In the genomic region with DNA sequence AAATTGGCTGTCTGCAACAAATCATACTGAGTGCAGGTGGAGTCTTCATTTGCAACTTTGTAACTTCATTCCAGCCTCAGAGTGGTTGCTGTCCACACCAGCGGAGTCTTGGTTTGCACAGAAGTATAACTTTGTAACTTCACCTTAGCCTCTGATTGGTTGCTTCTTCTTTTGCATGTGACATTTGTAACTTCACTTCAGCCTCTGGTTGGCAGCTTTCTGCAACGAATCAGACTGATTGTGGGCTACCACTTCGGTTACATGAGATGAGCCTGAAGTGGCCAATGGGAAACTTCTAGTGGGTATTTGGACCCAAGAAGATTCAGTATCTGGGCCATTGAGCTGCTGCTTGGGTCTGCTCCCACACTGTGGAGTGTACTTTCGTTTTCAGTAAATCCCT, we compare ENCODE assay signal across 22 cellular contexts. TPM values are rescaled to one million over a fixed set of nuclear protein-coding genes. Genes with fewer than 3 reads are reported as not detected.
DNase-seq lines count a peak whose midpoint lies in the region; ATAC-seq, FAIRE-seq and TF ChIP-seq lines count a peak whose summit lies in the region.
"Had no signal": no experiment of that assay in that cellular context is flagged by ENCODE, and none has a peak within 500 bp of the region (broad histone marks: within the 10 kb centered on the region; RNA-seq: fewer than 3 reads in every experiment).

No MANE protein-coding gene starts in this region.

- CTCF ChIA-PET in HepG2 (lab: Yijun Ruan, JAX; ENCODE audit: low intra/inter-chr PET ratio, low total read pairs), result no interaction called here
- CTCF ChIA-PET in activated CD4-positive, alpha-beta T cell treated with anti-CD3 and anti-CD28 coated beads, Interleukin-2, amount 10 ng/mL, durations not matched to agents 7 days and 5 days (lab: Charles Lee), result no interaction called here
- CTCF ChIA-PET in OCI-LY7 (lab: Charles Lee; ENCODE audit: unreplicated experiment), result no interaction called here

- in situ Hi-C loops in HepG2 (cut with HindIII; ENCODE audit: extremely low pct_ligation_motif_present, low pct_unique_long_range_greater_than_20kb), result no loop called here

- DNase-seq in HepG2 (ENCODE audit: low spot score), result no peak
- no peak for DNase-seq in right lobe of liver
- DNase-seq in caudate nucleus (lab: John Stamatoyannopoulos, UW), result no peak
- no peak for DNase-seq in osteoblast (ENCODE audit: insufficient read length, low spot score, missing footprints)
- no peak for DNase-seq in HT-29 (ENCODE audit: low spot score)
- no peak for DNase-seq in activated CD4-positive, alpha-beta T cell treated with anti-CD3 and anti-CD28 coated beads, Interleukin-2, amount 10 ng/mL, durations not matched to agents 7 days and 5 days
- no peak for DNase-seq in stimulated activated naive CD4-positive, alpha-beta T cell treated with Interleukin-2 at 50 U/mL for 16 hours (lab: John Stamatoyannopoulos, UW)
- no peak for DNase-seq in OCI-LY7 (ENCODE audit: low spot score)
- DNase-seq: CD4-positive, alpha-beta T cell; DMS79 treated with DMSO at 0.1 percent for 48 hours; left lung; NCI-H1436 treated with DMSO at 0.1 percent for 48 hours; ovary; SHP77; stimulated activated CD4-positive, alpha-beta T cell treated with anti-CD3 and anti-CD28 coated beads, Interleukin-4, amount 100 ng/mL, for 4 hours; stimulated activated CD8-positive, alpha-beta memory T cell treated with anti-CD3 and anti-CD28 coated beads, Interleukin-4, amount 100 ng/mL, for 48 hours; T-helper 17 cell; transverse colon had no signal

- H3K4me2 ChIP-seq in HepG2 (ENCODE audit: low read depth, low read length) (peak overlapping the region; percentile 26; the same call in 1 of the 2 replicates), osteoblast (ENCODE audit: insufficient read depth, low read length) (peak overlapping the region; percentile 60), OCI-LY7 (ENCODE audit: low read length) (no peak overlapping the region)
- H3K4me2 ChIP-seq: smooth muscle cell had no signal

- WGBS in HepG2 (ENCODE audit: low lambda C conversion rate), result 4% methylated on average over 4 of the region's 4 CpGs
- 90% methylated on average over 4 of the region's 4 CpGs for WGBS in right lobe of liver (ENCODE audit: insufficient coverage, low coverage, low lambda C conversion rate, missing lambda C conversion rate)

- no peak overlapping the region for H3K27ac Mint-ChIP-seq in activated CD4-positive, alpha-beta T cell treated with anti-CD3 and anti-CD28 coated beads, Interleukin-2, amount 10 ng/mL, durations not matched to agents 7 days and 5 days
- H3K27ac Mint-ChIP-seq: activated T-helper 2 cell treated with anti-CD3 and anti-CD28 coated beads, Interferon-gamma antibody, Interleukin-2, Interleukin-4, amounts not matched to agents 10 μg/mL and 5 μg/mL and 100 μg/mL, durations not matched to agents 14 hours and 24 hours and 36 hours; CD4-positive, alpha-beta T cell; T-helper 17 cell had no signal

- no peak for TF ChIP-seq POLR2A in HepG2 (IDR thresholded peaks at IDR 0.05; ENCODE audit: insufficient read depth in 1 of 2, low read depth in 2 of 2, low read length in 2 of 2)
- TF ChIP-seq POLR2A in right lobe of liver (IDR thresholded peaks at IDR 0.05), result no peak

- H3K36me3 Mint-ChIP-seq in activated CD4-positive, alpha-beta T cell treated with anti-CD3 and anti-CD28 coated beads, Interleukin-2, amount 10 ng/mL, durations not matched to agents 7 days and 5 days (ENCODE audit: low read depth), result no peaks in the 10 kb centered on the region

- H3K9me3 ChIP-seq in HepG2 (ENCODE audit: low read length), result no peaks in the 10 kb centered on the region
- no peaks in the 10 kb centered on the region for H3K9me3 ChIP-seq in right lobe of liver
- H3K9me3 ChIP-seq in osteoblast (ENCODE audit: low read depth, low read length), result no peaks in the 10 kb centered on the region
- no peaks in the 10 kb centered on the region for H3K9me3 ChIP-seq in OCI-LY7 (ENCODE audit: low read length)
- H3K9me3 ChIP-seq: HAP-1, left lung, ovary, transverse colon had no signal

- ATAC-seq in HepG2, result no peak
- no peak for ATAC-seq in right lobe of liver
- ATAC-seq: left lung, T-helper 17 cell had no signal

- peaks cover 7% of the 10 kb centered on the region for H3K27me3 Mint-ChIP-seq in activated CD4-positive, alpha-beta T cell treated with anti-CD3 and anti-CD28 coated beads, Interleukin-2, amount 10 ng/mL, durations not matched to agents 7 days and 5 days

- no peak for FAIRE-seq in HepG2 (lab: Jason Lieb, UNC)
- FAIRE-seq: GM18507 had no signal

- H3K4me3 ChIP-seq in HepG2 (replicated peaks in 1 of 3; ENCODE audit: insufficient read depth in 1 of 3, low read depth in 2 of 3, low read length in 3 of 3) (no peak overlapping the region), right lobe of liver (no peak overlapping the region), osteoblast (ENCODE audit: insufficient read depth, low read length) (peak overlapping the region; percentile 36), OCI-LY7 (ENCODE audit: low read depth, low read length, poor library complexity, severe bottlenecking) (no peak overlapping the region)
- H3K4me3 ChIP-seq: HAP-1, left lung, ovary, smooth muscle cell, transverse colon had no signal

- POLR2A ChIA-PET in HepG2 (lab: Yijun Ruan, JAX), result no interaction called here
- POLR2A ChIA-PET in activated CD4-positive, alpha-beta T cell treated with anti-CD3 and anti-CD28 coated beads, Interleukin-2, amount 10 ng/mL, durations not matched to agents 7 days and 5 days (lab: Charles Lee), result no interaction called here
- POLR2A ChIA-PET in OCI-LY7 (lab: Charles Lee), result no interaction called here

- H3K79me2 ChIP-seq in HepG2 (ENCODE audit: insufficient read depth, low read length), result no peaks in the 10 kb centered on the region
- peaks cover 99% of the 10 kb centered on the region for H3K79me2 ChIP-seq in osteoblast (ENCODE audit: insufficient read depth, low read length)
- H3K79me2 ChIP-seq in OCI-LY7 (ENCODE audit: insufficient read depth, low read depth, low read length), result no peaks in the 10 kb centered on the region

- H3K36me3 ChIP-seq in HepG2 (replicated peaks in 1 of 2; ENCODE audit: control insufficient read depth in 1 of 2, insufficient read depth in 2 of 2, low read length in 2 of 2) (no peaks in the 10 kb centered on the region), right lobe of liver (no peaks in the 10 kb centered on the region), osteoblast (ENCODE audit: insufficient read depth, low read length) (no peaks in the 10 kb centered on the region), OCI-LY7 (ENCODE audit: insufficient read depth, low read length) (no peaks in the 10 kb centered on the region)
- H3K36me3 ChIP-seq: HAP-1, left lung, ovary, transverse colon had no signal

- BruUV-seq in HepG2 (replicated peaks; lab: Mats Ljungman, UMichigan) (no TSS peak), OCI-LY7 (replicated peaks; lab: Mats Ljungman, UMichigan) (no TSS peak)

- no peaks in the 10 kb centered on the region for H3K4me1 Mint-ChIP-seq in activated CD4-positive, alpha-beta T cell treated with anti-CD3 and anti-CD28 coated beads, Interleukin-2, amount 10 ng/mL, durations not matched to agents 7 days and 5 days

- H3K27ac ChIP-seq in HepG2 (ENCODE audit: extremely low read length, insufficient read depth, low read length) (no peak overlapping the region), right lobe of liver (no peak overlapping the region), caudate nucleus (ENCODE audit: low read depth, low read length) (peak overlapping the region; percentile 11), osteoblast (ENCODE audit: low read depth, low read length) (peak overlapping the region; percentile 74), OCI-LY7 (ENCODE audit: low read depth, low read length, poor library complexity, severe bottlenecking) (no peak overlapping the region)
- H3K27ac ChIP-seq: ovary had no signal

- no peak for TF ChIP-seq CTCF in HepG2 (CRISPR knock-in tag; IDR thresholded peaks at IDR 0.05)
- TF ChIP-seq CTCF in right lobe of liver (IDR thresholded peaks at IDR 0.05), result no peak
- TF ChIP-seq CTCF in osteoblast (IDR thresholded peaks at IDR 0.05; ENCODE audit: extremely low read depth, low read depth, low read length), result no peak
- TF ChIP-seq CTCF in OCI-LY7 (conservative IDR thresholded peaks at IDR 0.05; ENCODE audit: low read length), result no peak

- H2AFZ ChIP-seq in HepG2 (ENCODE audit: low read length), result no peak overlapping the region
- no peak overlapping the region for H2AFZ ChIP-seq in osteoblast (ENCODE audit: low read length)
- H2AFZ ChIP-seq in OCI-LY7 (ENCODE audit: low read length), result no peak overlapping the region

- H3K27me3 ChIP-seq in HepG2 (ENCODE audit: control insufficient read depth in 1 of 2, insufficient read depth in 2 of 2, low read length in 2 of 2) (no peaks in the 10 kb centered on the region), right lobe of liver (no peaks in the 10 kb centered on the region), osteoblast (ENCODE audit: insufficient read depth, low read length) (no peaks in the 10 kb centered on the region)
- H3K27me3 ChIP-seq: left lung, ovary, transverse colon had no signal

- intact Hi-C loops in HepG2 (cut with micrococcal nuclease; ENCODE audit: unreplicated experiment) (no loop called here), right lobe of liver (cut with DNase I) (no loop called here), OCI-LY7 (cut with micrococcal nuclease; ENCODE audit: unreplicated experiment) (no loop called here)

- H3K9me2 ChIP-seq in OCI-LY7 (ENCODE audit: insufficient read depth, low read length), result no peaks in the 10 kb centered on the region

- H3K9me3 Mint-ChIP-seq in activated CD4-positive, alpha-beta T cell treated with anti-CD3 and anti-CD28 coated beads, Interleukin-2, amount 10 ng/mL, durations not matched to agents 7 days and 5 days, result no peaks in the 10 kb centered on the region
- H3K9me3 Mint-ChIP-seq: activated T-helper 2 cell treated with anti-CD3 and anti-CD28 coated beads, Interferon-gamma antibody, Interleukin-2, Interleukin-4, amounts not matched to agents 10 μg/mL and 5 μg/mL and 100 μg/mL, durations not matched to agents 14 hours and 24 hours and 36 hours; CD4-positive, alpha-beta T cell had no signal

- no peaks in the 10 kb centered on the region for H3K4me1 ChIP-seq in HepG2 (ENCODE audit: insufficient read depth, low read length)
- H3K4me1 ChIP-seq in right lobe of liver, result no peaks in the 10 kb centered on the region
- peaks cover 33% of the 10 kb centered on the region for H3K4me1 ChIP-seq in osteoblast (ENCODE audit: insufficient read depth, low read length)
- H3K4me1 ChIP-seq in OCI-LY7 (ENCODE audit: insufficient read depth, low read length, poor library complexity, severe bottlenecking), result no peaks in the 10 kb centered on the region
- H3K4me1 ChIP-seq: HAP-1 had no signal

- no peak for TF ChIP-seq RAD21 in HepG2 (CRISPR knock-in tag; IDR thresholded peaks at IDR 0.05)

- no peaks in the 10 kb centered on the region for H4K20me1 ChIP-seq in HepG2 (ENCODE audit: insufficient read depth, low read length)
- peaks cover 42% of the 10 kb centered on the region for H4K20me1 ChIP-seq in osteoblast (ENCODE audit: insufficient read depth, low read length)
- H4K20me1 ChIP-seq in OCI-LY7 (ENCODE audit: insufficient read depth, low read length), result no peaks in the 10 kb centered on the region

- no peak overlapping the region for H3K9ac ChIP-seq in HepG2 (ENCODE audit: insufficient read depth, low read depth, low read length)

- TF ChIP-seq EP300 in HepG2 (IDR thresholded peaks at IDR 0.05; ENCODE audit: low read depth in 2 of 2, low read length in 2 of 2), result no peak
- TF ChIP-seq EP300 in HepG2 (CRISPR knock-in tag; IDR thresholded peaks at IDR 0.05; ENCODE audit: borderline replicate concordance), result no peak

- H3K4me3 Mint-ChIP-seq in activated CD4-positive, alpha-beta T cell treated with anti-CD3 and anti-CD28 coated beads, Interleukin-2, amount 10 ng/mL, durations not matched to agents 7 days and 5 days, result no peak overlapping the region
- H3K4me3 Mint-ChIP-seq: CD4-positive, alpha-beta T cell; T-helper 17 cell had no signal

RNA-seq across cellular contexts. Expression of a gene that starts 17.8 kb away (rescaled TPM):
- total RNA-seq in HepG2 (2016; rRNA removed; fragmentation: Illumina TruSeq; extraction: Trizol) (9.2 and 10.4 TPM in 2 replicates), right lobe of liver (10 to 100 TPM in 1 of 6 experiments, 1 to 10 TPM in 5; 3.9 to 12.4 (median 7.3) TPM), osteoblast (84.3 and 97.4 TPM in 2 replicates), OCI-LY7 (2022) (not detected in 2 replicates)
- 4.9 and 5.8 TPM in 2 replicates for total RNA-seq in HepG2 (2016; cell fraction: cytosol; rRNA removed; fragmentation: Illumina TruSeq; extraction: Trizol; ENCODE audit: low read depth)
- 7.7 and 12.0 TPM in 2 replicates for total RNA-seq in HepG2 (2016; cell fraction: insoluble cytoplasmic fraction; rRNA removed; fragmentation: Illumina TruSeq; extraction: Trizol)
- 6.1 and 7.6 TPM in 2 replicates for total RNA-seq in HepG2 (2016; cell fraction: membrane; rRNA removed; fragmentation: Illumina TruSeq; extraction: Trizol)
- 6.3 and 6.7 TPM in 2 replicates for total RNA-seq in HepG2 (2016; cell fraction: nucleus; rRNA removed; fragmentation: Illumina TruSeq; extraction: Trizol)
- polyA plus RNA-seq in HepG2 (2011; rRNA removed), result 0.54 and 0.82 TPM in 2 replicates
- polyA plus RNA-seq in HepG2 (2011; cell fraction: cytosol; rRNA removed), result 0.25 and 0.50 TPM in 2 replicates
- 0.14 and 0.16 TPM in 2 replicates for polyA plus RNA-seq in HepG2 (2011; cell fraction: nucleus; rRNA removed)
- polyA plus RNA-seq in HepG2 (2012), result 0.51 and 0.57 TPM in 2 replicates
- polyA plus RNA-seq in HepG2 (2016; cell fraction: cytosol; fragmentation: Illumina TruSeq; extraction: Trizol; ENCODE audit: low read depth), result 0.34 and 0.36 TPM in 2 replicates
- polyA plus RNA-seq in HepG2 (2016; cell fraction: insoluble cytoplasmic fraction; fragmentation: Illumina TruSeq; extraction: Trizol; ENCODE audit: low read depth), result 3.8 and 4.0 TPM in 2 replicates
- polyA plus RNA-seq in HepG2 (2016; cell fraction: membrane; fragmentation: Illumina TruSeq; extraction: Trizol; ENCODE audit: low read depth), result 0.88 and 0.97 TPM in 2 replicates
- 2.9 and 3.3 TPM in 2 replicates for polyA plus RNA-seq in HepG2 (2016; cell fraction: nucleus; fragmentation: Illumina TruSeq; extraction: Trizol; ENCODE audit: insufficient read depth, low read depth)
- 0.74 and 52.7 TPM in 2 replicates for polyA minus RNA-seq in HepG2 (2011; rRNA and poly(A)+ RNA removed; ENCODE audit: low replicate concordance)
- 1.1 and 3.2 TPM in 2 replicates for polyA minus RNA-seq in HepG2 (2011; cell fraction: cytosol; rRNA and poly(A)+ RNA removed)
- polyA minus RNA-seq in HepG2 (2011; cell fraction: nucleus; rRNA and poly(A)+ RNA removed), result 3.4 and 3.5 TPM in 2 replicates
- 0.05 TPM in 1 of 2 replicates, not detected in the other for total RNA-seq in HT-29 (2014; rRNA removed; shearing (Covaris generic))
- total RNA-seq in activated CD4-positive, alpha-beta T cell treated with anti-CD3 and anti-CD28 coated beads, Interleukin-2, amount 10 ng/mL, durations not matched to agents 7 days and 5 days, result 1 to 10 TPM in 1 of 2 experiments, under 1 TPM in 1; 0.92 to 2.1 TPM
- not detected in 2 replicates for total RNA-seq in OCI-LY7 (2014; rRNA removed; shearing (Covaris generic))

Comparison
In these comparisons a context has a peak if more than half of its experiments do, and no peak if none do; other contexts are left out.
1. H3K27ac ChIP-seq: peak in caudate nucleus (single experiment) and osteoblast (single experiment); none in HepG2 (single experiment), right lobe of liver (0 of 3) and OCI-LY7 (single experiment).